18 cellular contexts compared by ENCODE assay signal in the genomic region with DNA sequence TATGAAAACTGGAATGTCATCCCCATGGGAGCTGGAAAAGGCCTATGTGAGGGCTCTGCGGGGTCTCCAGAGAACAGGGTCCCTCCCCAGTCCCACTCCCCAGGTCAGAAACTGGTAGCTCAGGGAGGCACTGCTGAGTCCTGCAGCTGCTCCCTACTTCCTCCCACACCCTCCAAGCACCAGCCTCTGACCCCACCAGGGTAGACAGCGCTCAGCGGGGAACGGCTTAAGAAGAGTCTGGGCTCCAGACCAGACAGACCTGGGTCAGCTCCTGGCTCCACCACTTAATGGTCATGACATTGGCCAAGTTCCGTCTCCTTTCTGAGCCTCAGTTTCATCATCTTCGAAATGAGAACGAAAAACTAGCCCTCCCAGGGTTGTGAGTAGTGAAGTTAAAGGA. TPM values are rescaled to one million over a fixed set of nuclear protein-coding genes. Genes with fewer than 3 reads are reported as not detected.
DNase-seq lines count a peak whose midpoint lies in the region; ATAC-seq, FAIRE-seq and TF ChIP-seq lines count a peak whose summit lies in the region.
"Had no signal": no experiment of that assay in that cellular context is flagged by ENCODE, and none has a peak within 500 bp of the region (broad histone marks: within the 10 kb centered on the region; RNA-seq: fewer than 3 reads in every experiment).

No MANE protein-coding gene starts in this region.

- H3K9ac ChIP-seq in K562 (ENCODE audit: insufficient read depth in 1 of 2, low read depth in 2 of 2, low read length in 2 of 2) = peak overlapping the region in 1 of 2 experiments; percentile 1; a peak in 1 of 4 replicates

- no peak overlapping the region for H2AFZ ChIP-seq in K562 (ENCODE audit: low read depth, low read length)

- 0 out of 2 replicates have a peak, but pooled peaks have one; percentile 17 for TF ChIP-seq POLR2A in K562 (conservative IDR thresholded peaks at IDR 0.05)
- no peak for TF ChIP-seq POLR2A in spleen (IDR thresholded peaks at IDR 0.05)
- TF ChIP-seq POLR2A in testis (IDR thresholded peaks at IDR 0.05) = no peak

- FAIRE-seq in K562 (lab: Jason Lieb, UNC) = no peak
- FAIRE-seq: GM12878, GM18507 had no signal

- TF ChIP-seq EP300 in K562 (IDR thresholded peaks at IDR 0.05; ENCODE audit: low read length) = no peak

- H3K4me2 ChIP-seq in K562 (ENCODE audit: insufficient read depth, low read length) = no peak overlapping the region

- POLR2A ChIA-PET in activated CD4-positive, alpha-beta memory T cell treated with anti-CD3 and anti-CD28 coated beads for 36 hours (lab: Charles Lee) = no interaction called here
- POLR2A ChIA-PET in activated CD4-positive, alpha-beta memory T cell treated with anti-CD3 and anti-CD28 coated beads, Interleukin-2, amount 10 ng/mL, durations not matched to agents 7 days and 5 days (lab: Charles Lee) = interaction anchor here (0.6 to 1.3 kb wide), 2 partner anchors 28 to 640 kb away, joined by 3 read pairs; no protein-coding TSS in a partner anchor
- POLR2A ChIA-PET in K562 (lab: Yijun Ruan, JAX) = interaction anchor here (0.7 to 1.4 kb wide), 4 partner anchors 11 to 30 kb away, joined by 3 to 5 read pairs (median 3); no protein-coding TSS in a partner anchor

- H3K4me3 Mint-ChIP-seq in activated CD4-positive, alpha-beta memory T cell treated with anti-CD3 and anti-CD28 coated beads for 36 hours = no peak overlapping the region
- H3K4me3 Mint-ChIP-seq in activated CD4-positive, alpha-beta memory T cell treated with anti-CD3 and anti-CD28 coated beads, Interleukin-2, amount 10 ng/mL, durations not matched to agents 7 days and 5 days = no peak overlapping the region
- H3K4me3 Mint-ChIP-seq: CD4-positive, alpha-beta memory T cell had no signal

- DNase-seq in activated CD4-positive, alpha-beta memory T cell treated with anti-CD3 and anti-CD28 coated beads for 36 hours = no peak
- DNase-seq in activated CD4-positive, alpha-beta memory T cell treated with anti-CD3 and anti-CD28 coated beads, Interleukin-2, amount 10 ng/mL, durations not matched to agents 7 days and 5 days = no peak
- DNase-seq in K562 (ENCODE audit: extremely low read depth in 1 of 4, low spot score in 3 of 4) = no peak
- peak; percentile 18 for DNase-seq in lower lobe of right lung
- DNase-seq in spleen = peak; percentile 50
- no peak for DNase-seq in NCI-H2081 treated with DMSO at 0.1 percent for 48 hours (lab: John Stamatoyannopoulos, UW)
- DNase-seq in testis = no peak
- DNase-seq: AML-193, DMS79, GOT3 had no signal

- no peak overlapping the region for H3K4me3 ChIP-seq in K562
- H3K4me3 ChIP-seq in lower lobe of right lung = no peak overlapping the region
- H3K4me3 ChIP-seq in spleen = no peak overlapping the region
- H3K4me3 ChIP-seq in testis = no peak overlapping the region
- H3K4me3 ChIP-seq: GM12878, HAP-1 had no signal

- peak overlapping the region; percentile 23 for H3K27ac Mint-ChIP-seq in activated CD4-positive, alpha-beta memory T cell treated with anti-CD3 and anti-CD28 coated beads for 36 hours
- no peak overlapping the region for H3K27ac Mint-ChIP-seq in activated CD4-positive, alpha-beta memory T cell treated with anti-CD3 and anti-CD28 coated beads, Interleukin-2, amount 10 ng/mL, durations not matched to agents 7 days and 5 days
- H3K27ac Mint-ChIP-seq: CD4-positive, alpha-beta memory T cell had no signal

- WGBS in K562 (ENCODE audit: insufficient coverage, low coverage, missing lambda C conversion rate) = 97% methylated on average over 7 of the region's 7 CpGs
- 90 to 97% (median 92%) methylated on average over 7 of the region's 7 CpGs for WGBS in spleen, 5 donors
- 92 to 98% methylated on average over 7 of the region's 7 CpGs for WGBS in testis, 2 donors

- H3K79me2 ChIP-seq in K562 (ENCODE audit: control insufficient read depth, insufficient read depth, low read length) = peaks cover 64% of the 10 kb centered on the region

- intact Hi-C loops in activated CD4-positive, alpha-beta memory T cell treated with anti-CD3 and anti-CD28 coated beads for 36 hours (cut with micrococcal nuclease) = no loop called here
- intact Hi-C loops in K562 (cut with micrococcal nuclease) = no loop called here
- intact Hi-C loops in lower lobe of right lung (cut with DNase I) = no loop called here
- intact Hi-C loops in spleen (cut with DNase I; ENCODE audit: low total_unique reads) = no loop called here
- intact Hi-C loops in testis (cut with DNase I; ENCODE audit: low total_unique reads) = no loop called here

- in situ Hi-C loops in K562 (cut with MboI) = no loop called here

- no TSS peak for BruUV-seq in K562 (replicated peaks; lab: Mats Ljungman, UMichigan)

- ATAC-seq in K562 = no peak
- ATAC-seq in lower lobe of right lung = no peak
- no peak for ATAC-seq in HG02588 (IDR thresholded peaks at IDR 0.05; ENCODE audit: unreplicated experiment)
- ATAC-seq: GM12878 had no signal

- no peaks in the 10 kb centered on the region for H3K9me3 ChIP-seq in K562 (replicated peaks; ENCODE audit: control insufficient read depth, insufficient read depth, low read depth, low read length)
- no peaks in the 10 kb centered on the region for H3K9me3 ChIP-seq in lower lobe of right lung
- H3K9me3 ChIP-seq in spleen = no peaks in the 10 kb centered on the region
- H3K9me3 ChIP-seq in testis = no peaks in the 10 kb centered on the region
- H3K9me3 ChIP-seq: HAP-1 had no signal

- H3K9me1 ChIP-seq in K562 (ENCODE audit: control insufficient read depth, insufficient read depth, low read length) = no peaks in the 10 kb centered on the region

- H4K20me1 ChIP-seq in K562 (replicated peaks; ENCODE audit: control insufficient read depth, insufficient read depth, low read length) = peaks cover 25% of the 10 kb centered on the region

- no peaks in the 10 kb centered on the region for H3K27me3 Mint-ChIP-seq in activated CD4-positive, alpha-beta memory T cell treated with anti-CD3 and anti-CD28 coated beads for 36 hours
- no peaks in the 10 kb centered on the region for H3K27me3 Mint-ChIP-seq in activated CD4-positive, alpha-beta memory T cell treated with anti-CD3 and anti-CD28 coated beads, Interleukin-2, amount 10 ng/mL, durations not matched to agents 7 days and 5 days
- H3K27me3 Mint-ChIP-seq: CD4-positive, alpha-beta memory T cell had no signal

- no peak for TF ChIP-seq RAD21 in K562 (CRISPR knock-in tag; conservative IDR thresholded peaks at IDR 0.05 in 1 of 2, IDR thresholded peaks at IDR 0.05 in 1 of 2)

- H3K27ac ChIP-seq in K562 (ENCODE audit: extremely low read depth, low read depth, low read length) (no peak overlapping the region), lower lobe of right lung (no peak overlapping the region), spleen (no peak overlapping the region), testis (no peak overlapping the region)
- H3K27ac ChIP-seq: 22Rv1, C4-2B, HL-60 had no signal

- H3K4me1 ChIP-seq in K562 (replicated peaks in 1 of 2; ENCODE audit: control insufficient read depth in 2 of 2, insufficient read depth in 2 of 2, low read length in 2 of 2) (peaks cover 14 to 27% of the 10 kb centered on the region in 2 experiments), lower lobe of right lung (peaks cover 18% of the 10 kb centered on the region), spleen (peaks cover 3 to 37% (median 19%) of the 10 kb centered on the region in 6 donors), testis (peaks cover 57% of the 10 kb centered on the region)

- TF ChIP-seq CTCF in K562 (IDR thresholded peaks at IDR 0.05 in 2 of 3, conservative IDR thresholded peaks at IDR 0.05 in 1 of 3; ENCODE audit: insufficient read depth in 2 of 3, low read depth in 1 of 3, low read length in 3 of 3) (no peak), lower lobe of right lung (IDR thresholded peaks at IDR 0.05) (no peak), spleen (IDR thresholded peaks at IDR 0.05 in 8 of 11, conservative IDR thresholded peaks at IDR 0.05 in 3 of 11) (no peak), testis (IDR thresholded peaks at IDR 0.05) (no peak)

- H3K9me3 Mint-ChIP-seq in activated CD4-positive, alpha-beta memory T cell treated with anti-CD3 and anti-CD28 coated beads for 36 hours = no peaks in the 10 kb centered on the region
- no peaks in the 10 kb centered on the region for H3K9me3 Mint-ChIP-seq in activated CD4-positive, alpha-beta memory T cell treated with anti-CD3 and anti-CD28 coated beads, Interleukin-2, amount 10 ng/mL, durations not matched to agents 7 days and 5 days

- H3K36me3 ChIP-seq in K562 (ENCODE audit: control insufficient read depth, insufficient read depth, low read length) (peaks cover 94% of the 10 kb centered on the region), lower lobe of right lung (no peaks in the 10 kb centered on the region), spleen (peaks cover 0 to 45% (median 0%) of the 10 kb centered on the region in 6 donors), testis (ENCODE audit: low read depth, missing control alignments) (no peaks in the 10 kb centered on the region)

- CTCF ChIA-PET in activated CD4-positive, alpha-beta memory T cell treated with anti-CD3 and anti-CD28 coated beads for 36 hours (lab: Charles Lee) = no interaction called here
- CTCF ChIA-PET in activated CD4-positive, alpha-beta memory T cell treated with anti-CD3 and anti-CD28 coated beads, Interleukin-2, amount 10 ng/mL, durations not matched to agents 7 days and 5 days (lab: Charles Lee) = no interaction called here
- CTCF ChIA-PET in K562 (lab: Yijun Ruan, JAX; ENCODE audit: low intra/inter-chr PET ratio) = interaction anchor here (1.6 kb wide), 1 partner anchor 73 kb away, joined by 3 read pairs; no protein-coding TSS in a partner anchor

- peaks cover 34% of the 10 kb centered on the region for H3K36me3 Mint-ChIP-seq in activated CD4-positive, alpha-beta memory T cell treated with anti-CD3 and anti-CD28 coated beads for 36 hours
- H3K36me3 Mint-ChIP-seq in activated CD4-positive, alpha-beta memory T cell treated with anti-CD3 and anti-CD28 coated beads, Interleukin-2, amount 10 ng/mL, durations not matched to agents 7 days and 5 days (ENCODE audit: low read depth) = peaks cover 57% of the 10 kb centered on the region

- no peaks in the 10 kb centered on the region for H3K27me3 ChIP-seq in K562 (ENCODE audit: control insufficient read depth in 2 of 2, insufficient read depth in 2 of 2, low read length in 2 of 2)
- no peaks in the 10 kb centered on the region for H3K27me3 ChIP-seq in lower lobe of right lung (ENCODE audit: low read depth)
- no peaks in the 10 kb centered on the region for H3K27me3 ChIP-seq in spleen (replicated peaks in 1 of 7)
- no peaks in the 10 kb centered on the region for H3K27me3 ChIP-seq in testis

- H3K4me1 Mint-ChIP-seq in activated CD4-positive, alpha-beta memory T cell treated with anti-CD3 and anti-CD28 coated beads for 36 hours (ENCODE audit: low read depth) = peaks cover 16% of the 10 kb centered on the region
- peaks cover 41% of the 10 kb centered on the region for H3K4me1 Mint-ChIP-seq in activated CD4-positive, alpha-beta memory T cell treated with anti-CD3 and anti-CD28 coated beads, Interleukin-2, amount 10 ng/mL, durations not matched to agents 7 days and 5 days

RNA-seq across cellular contexts. Expression of a gene that starts 7.2 kb away (rescaled TPM):
- total RNA-seq in activated CD4-positive, alpha-beta memory T cell treated with anti-CD3 and anti-CD28 coated beads for 36 hours = 10 to 100 TPM; 38.6 to 38.8 TPM
- total RNA-seq in activated CD4-positive, alpha-beta memory T cell treated with anti-CD3 and anti-CD28 coated beads, Interleukin-2, amount 10 ng/mL, durations not matched to agents 7 days and 5 days = 10 to 100 TPM; 51.5 to 52.7 TPM
- total RNA-seq in K562 (2011; cell fraction: chromatin; rRNA removed; ENCODE audit: low replicate concordance) = 204 and 345 TPM in 2 replicates
- total RNA-seq in K562 (2011; cell fraction: nucleolus; rRNA removed) = 194 and 216 TPM in 2 replicates
- 168 and 198 TPM in 2 replicates for total RNA-seq in K562 (2011; cell fraction: nucleoplasm; rRNA removed)
- total RNA-seq in K562 (2014; rRNA removed) (24.2 and 27.6 TPM in 2 replicates), K562 (2014; rRNA removed; fragmentation: Illumina TruSeq; extraction: Trizol) (27.5 and 29.1 TPM in 2 replicates), K562 (2015; rRNA removed; fragmentation: Illumina TruSeq; extraction: Trizol) (35.3 and 35.9 TPM in 2 replicates), K562 (2021) (34.3 and 42.7 TPM in 2 replicates), lower lobe of right lung (9.2 TPM), spleen (10 to 100 TPM in 1 of 7 donors, 1 to 10 TPM in 6; 4.0 to 14.4 (median 8.0) TPM), testis (100 to 1,000 TPM; 223 to 253 TPM)
- polyA plus RNA-seq in K562 (2011; rRNA removed) (56.1 and 81.1 TPM in 2 replicates), K562 (2014; fragmentation: Illumina TruSeq; extraction: Trizol) (41.4 and 44.4 TPM in 2 replicates), K562 (2014; fragmentation: Nextera tagmentation; extraction: Ambion mirVana) (1 to 10 TPM; 7.1 to 8.8 TPM), K562 (2014; rRNA removed) (31.3 and 35.3 TPM in 2 replicates), spleen (1 to 10 TPM; 1.7 to 2.4 (median 2.0) TPM), testis (ENCODE audit: insufficient read depth, low read depth, low replicate concordance) (64.3 TPM)
- 51.8 and 56.8 TPM in 2 replicates for polyA plus RNA-seq in K562 (2011; cell fraction: cytosol; rRNA removed)
- 300 and 376 TPM in 2 replicates for polyA plus RNA-seq in K562 (2011; cell fraction: nucleus; rRNA removed)
- polyA plus RNA-seq in K562 (2012) = 19.3 and 23.5 TPM in 2 replicates
- polyA minus RNA-seq in K562 (2011; rRNA and poly(A)+ RNA removed) = 90.5 and 95.8 TPM in 2 replicates
- 33.8 and 37.6 TPM in 2 replicates for polyA minus RNA-seq in K562 (2011; cell fraction: cytosol; rRNA and poly(A)+ RNA removed)
- polyA minus RNA-seq in K562 (2011; cell fraction: nucleus; rRNA and poly(A)+ RNA removed) = 90.9 and 98.3 TPM in 2 replicates

Comparison
In these comparisons a context has a peak if more than half of its experiments do, and no peak if none do; other contexts are left out.
1. DNase-seq: peak in lower lobe of right lung (single experiment) and spleen (single experiment); none in activated CD4-positive, alpha-beta memory T cell treated with anti-CD3 and anti-CD28 coated beads for 36 hours (single experiment), activated CD4-positive, alpha-beta memory T cell treated with anti-CD3 and anti-CD28 coated beads, Interleukin-2, amount 10 ng/mL, durations not matched to agents 7 days and 5 days (single experiment), K562 (0 of 4), NCI-H2081 treated with DMSO at 0.1 percent for 48 hours (single experiment) and testis (single experiment).